20 cellular contexts compared by ENCODE assay signal in the genomic region with DNA sequence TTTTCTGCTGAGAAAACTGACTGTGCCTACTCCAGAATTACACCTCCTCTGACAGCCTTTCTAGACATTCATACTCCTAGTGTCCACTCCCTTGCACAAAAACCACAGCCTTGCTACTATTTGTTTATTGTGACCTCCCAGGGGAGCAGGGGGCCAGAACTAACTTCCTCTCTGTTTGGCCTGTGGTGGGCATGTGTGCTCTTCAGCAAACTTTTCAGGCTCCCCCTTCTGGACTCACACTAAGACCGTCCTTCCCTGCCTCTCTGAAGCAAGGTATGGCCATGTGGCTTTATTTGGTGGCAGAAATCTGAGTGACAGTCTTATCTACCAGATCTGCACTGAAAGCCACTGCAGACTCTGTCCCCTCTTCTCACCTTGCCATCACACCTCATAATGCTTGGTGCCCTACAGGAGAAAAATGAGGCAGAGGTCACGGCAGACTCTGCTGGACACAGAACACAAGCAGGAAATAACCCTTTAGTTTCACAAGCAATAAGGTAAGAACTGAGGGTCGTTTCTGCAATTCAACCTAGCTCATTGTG. TPM values are rescaled to one million over a fixed set of nuclear protein-coding genes. Genes with fewer than 3 reads are reported as not detected.
A peak's percentile ranks its signal among the peaks of the same experiment; 100 is the strongest.
DNase-seq lines count a peak whose midpoint lies in the region; ATAC-seq and TF ChIP-seq lines count a peak whose summit lies in the region.
"Had no signal": no experiment of that assay in that cellular context is flagged by ENCODE, and none has a peak within 500 bp of the region (broad histone marks: within the 10 kb centered on the region; RNA-seq: fewer than 3 reads in every experiment).

No MANE protein-coding gene starts in this region.

- no peaks in the 10 kb centered on the region for H3F3A ChIP-seq in GM23338 (replicated peaks; ENCODE audit: low read depth)

- peak; percentile 58 for ATAC-seq in GM23338
- ATAC-seq in WTC11: peak; percentile 68
- ATAC-seq in HG03457 (IDR thresholded peaks at IDR 0.05; ENCODE audit: unreplicated experiment): no peak
- ATAC-seq: activated naive CD4-positive, alpha-beta T cell treated with anti-CD3 and anti-CD28 coated beads, Interleukin-2, amount 50 U/mL, for 72 hours; effector memory CD8-positive, alpha-beta T cell; natural killer cell treated with Interleukin-12 subunit alpha and Interleukin-12 subunit beta and Interleukin-15 and Interleukin-18, amount 100 ng/mL, for 72 hours had no signal

- H3K4me3 Mint-ChIP-seq in GM23338 (no peak overlapping the region), WTC11 (no peak overlapping the region), nephron progenitor cell (no peak overlapping the region)
- H3K4me3 Mint-ChIP-seq: effector memory CD8-positive, alpha-beta T cell; natural killer cell treated with Interleukin-12 subunit alpha and Interleukin-12 subunit beta and Interleukin-15 and Interleukin-18, amount 100 ng/mL, for 72 hours; T-helper 2 cell treated with Interferon-gamma antibody and Interleukin-4, amounts not matched to agents 5 μg/mL and 100 μg/mL, for 36 hours had no signal

- H3K4me1 ChIP-seq in GM23338 (ENCODE audit: insufficient read depth): peaks cover 25% of the 10 kb centered on the region
- H3K4me1 ChIP-seq: esophagus squamous epithelium had no signal

- DNase-seq in GM23338 (ENCODE audit: low spot score) (no peak), LHCN-M2 (ENCODE audit: low read depth) (peak; percentile 50), WTC11 (ENCODE audit: low spot score) (no peak), nephron progenitor cell (no peak), GM13977 (ENCODE audit: low spot score) (no peak), NCI-H748 (lab: John Stamatoyannopoulos, UW; ENCODE audit: unreplicated experiment) (no peak)
- DNase-seq: activated T-cell treated with anti-CD3 and anti-CD28 coated beads, Interleukin-2, amount 50 U/mL, for 48 hours; effector memory CD8-positive, alpha-beta T cell; esophagus squamous epithelium; HCEC 1CT; NCI-H526 treated with DMSO at 0.1 percent for 48 hours; OCI-M1; posterior cingulate gyrus; stimulated activated CD4-positive, alpha-beta T cell treated with anti-CD3 and anti-CD28 coated beads, Interleukin-1b, Interleukin-23, amount 100 ng/mL, for 48 hours; stimulated activated naive CD4-positive, alpha-beta T cell; tibial artery had no signal

- H3K79me2 ChIP-seq in GM23338 (replicated peaks; ENCODE audit: insufficient read depth): peaks cover 18% of the 10 kb centered on the region

- CTCF ChIA-PET in WTC11 (lab: Charles Lee): no interaction called here

- H3K36me3 Mint-ChIP-seq in GM23338 (ENCODE audit: low read depth) (peaks cover 6% of the 10 kb centered on the region; the same call in 2 of the 3 replicates), WTC11 (peaks cover 8% of the 10 kb centered on the region), nephron progenitor cell (ENCODE audit: low read depth) (peaks cover 45% of the 10 kb centered on the region)
- H3K36me3 Mint-ChIP-seq: activated naive CD4-positive, alpha-beta T cell treated with anti-CD3 and anti-CD28 coated beads, Interleukin-2, amount 50 U/mL, for 72 hours; natural killer cell treated with Interleukin-12 subunit alpha and Interleukin-12 subunit beta and Interleukin-15 and Interleukin-18, amount 100 ng/mL, for 72 hours had no signal

- H3K4me3 ChIP-seq in GM23338: no peak overlapping the region
- H3K4me3 ChIP-seq: esophagus squamous epithelium, tibial artery had no signal

- H3K36me3 ChIP-seq in GM23338 (ENCODE audit: insufficient read depth): no peaks in the 10 kb centered on the region

- H3K27ac Mint-ChIP-seq in GM23338 (0 out of 2 replicates have a peak overlapping the region, but pooled peaks have one; percentile 7), WTC11 (peak overlapping the region; percentile 37), nephron progenitor cell (peak overlapping the region; percentile 8)
- H3K27ac Mint-ChIP-seq: activated naive CD4-positive, alpha-beta T cell treated with anti-CD3 and anti-CD28 coated beads, Interleukin-2, amount 50 U/mL, for 72 hours; effector memory CD8-positive, alpha-beta T cell; natural killer cell treated with Interleukin-12 subunit alpha and Interleukin-12 subunit beta and Interleukin-15 and Interleukin-18, amount 100 ng/mL, for 72 hours; T-helper 2 cell treated with Interferon-gamma antibody and Interleukin-4, amounts not matched to agents 5 μg/mL and 100 μg/mL, for 36 hours had no signal

- H2AFZ ChIP-seq in GM23338: no peak overlapping the region

- H3K27me3 Mint-ChIP-seq in GM23338 (ENCODE audit: insufficient read depth, low read depth, poor library complexity): peaks cover 3% of the 10 kb centered on the region
- H3K27me3 Mint-ChIP-seq in WTC11 (ENCODE audit: low read depth): no peaks in the 10 kb centered on the region
- H3K27me3 Mint-ChIP-seq in nephron progenitor cell (ENCODE audit: low read depth, poor library complexity): peaks cover 3% of the 10 kb centered on the region

- no peak overlapping the region for H3K27ac ChIP-seq in GM23338 (ENCODE audit: low read depth)
- H3K27ac ChIP-seq: esophagus squamous epithelium, tibial artery had no signal

- POLR2A ChIA-PET in WTC11 (lab: Charles Lee): no interaction called here

- in situ Hi-C loops in GM13977 (cut with MboI; ENCODE audit: low pct_unique_long_range_greater_than_20kb, low sequenced_read_pairs, unreplicated experiment): no loop called here

- peaks cover 46% of the 10 kb centered on the region for H3K4me1 Mint-ChIP-seq in GM23338
- H3K4me1 Mint-ChIP-seq in WTC11: peaks cover 56% of the 10 kb centered on the region
- peaks cover 13% of the 10 kb centered on the region for H3K4me1 Mint-ChIP-seq in nephron progenitor cell

- peak; percentile 7 to 35; a peak in 2 of 4 replicates for TF ChIP-seq CTCF in GM23338 (conservative IDR thresholded peaks at IDR 0.05; ENCODE audit: low read depth in 2 of 2)
- TF ChIP-seq CTCF in WTC11 (IDR thresholded peaks at IDR 0.05): no peak
- TF ChIP-seq CTCF in nephron progenitor cell (IDR thresholded peaks at IDR 0.05): no peak
- no peak for TF ChIP-seq CTCF in GM13977 (IDR thresholded peaks at IDR 0.05; ENCODE audit: extremely low read depth, insufficient read depth, missing control alignments)

- H3K27me3 ChIP-seq in GM23338 (ENCODE audit: insufficient read depth): no peaks in the 10 kb centered on the region
- H3K27me3 ChIP-seq: esophagus squamous epithelium, tibial artery had no signal

- H3K9me2 ChIP-seq in GM23338 (ENCODE audit: insufficient read depth): no peaks in the 10 kb centered on the region

- H4K20me1 ChIP-seq in GM23338 (replicated peaks; ENCODE audit: insufficient read depth): no peaks in the 10 kb centered on the region

- H3K4me2 ChIP-seq in GM23338: no peak overlapping the region

- peaks cover 7% of the 10 kb centered on the region; the same call in 2 of the 3 replicates for H3K9me3 Mint-ChIP-seq in GM23338
- peaks cover 8% of the 10 kb centered on the region for H3K9me3 Mint-ChIP-seq in WTC11
- H3K9me3 Mint-ChIP-seq in nephron progenitor cell: peaks cover 13% of the 10 kb centered on the region
- H3K9me3 Mint-ChIP-seq: activated naive CD4-positive, alpha-beta T cell treated with anti-CD3 and anti-CD28 coated beads, Interleukin-2, amount 50 U/mL, for 72 hours; effector memory CD8-positive, alpha-beta T cell; natural killer cell treated with Interleukin-12 subunit alpha and Interleukin-12 subunit beta and Interleukin-15 and Interleukin-18, amount 100 ng/mL, for 72 hours; T-helper 2 cell treated with Interferon-gamma antibody and Interleukin-4, amounts not matched to agents 5 μg/mL and 100 μg/mL, for 36 hours had no signal

TF ChIP-seq in GM23338, 12 proteins besides CTCF, POLR2A, EP300 and RAD21 (continues in another document):
- no peak for TF ChIP-seq NANOG (IDR thresholded peaks at IDR 0.05; ENCODE audit: borderline replicate concordance)
- no peak for TF ChIP-seq JUNB (IDR thresholded peaks at IDR 0.05; ENCODE audit: unreplicated experiment)
- TF ChIP-seq STAT1 (IDR thresholded peaks at IDR 0.05; ENCODE audit: unreplicated experiment): no peak
- no peak for TF ChIP-seq EZH2phosphoT487 (IDR thresholded peaks at IDR 0.05; ENCODE audit: unreplicated experiment)
- no peak for TF ChIP-seq ETS1 (IDR thresholded peaks at IDR 0.05)

TF ChIP-seq in WTC11, 78 proteins besides CTCF, POLR2A, EP300 and RAD21 (continues in another document):
- TF ChIP-seq ERG (CRISPR knock-in tag; IDR thresholded peaks at IDR 0.05) (no peak), ETV6 (CRISPR knock-in tag; IDR thresholded peaks at IDR 0.05) (no peak), JAZF1 (CRISPR knock-in tag; IDR thresholded peaks at IDR 0.05) (no peak), CREM (CRISPR knock-in tag; IDR thresholded peaks at IDR 0.05) (no peak)
- TF ChIP-seq, protein P1, sequence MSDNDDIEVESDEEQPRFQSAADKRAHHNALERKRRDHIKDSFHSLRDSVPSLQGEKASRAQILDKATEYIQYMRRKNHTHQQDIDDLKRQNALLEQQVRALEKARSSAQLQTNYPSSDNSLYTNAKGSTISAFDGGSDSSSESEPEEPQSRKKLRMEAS (CRISPR knock-in tag; IDR thresholded peaks at IDR 0.05): no peak

RNA-seq across cellular contexts. Expression of gene LIFR, which starts 28.2 kb away (rescaled TPM):
- total RNA-seq in GM23338 (2014; rRNA removed; shearing (Covaris generic)): 20.5 and 25.2 TPM in 2 replicates
- 10.6 and 11.0 TPM in 2 replicates for polyA plus RNA-seq in GM23338 (2016; fragmentation: Nextera tagmentation; extraction: Ambion mirVana)
- total RNA-seq in LHCN-M2 (2014; rRNA removed): 16.6 and 20.4 TPM in 2 replicates
- polyA plus RNA-seq in LHCN-M2 (2012): 1.2 TPM
- 12.9 to 14.4 TPM (median 13.7 TPM) in 3 replicates for total RNA-seq in WTC11 (2021)
- total RNA-seq: natural killer cell treated with Interleukin-12 subunit alpha and Interleukin-12 subunit beta and Interleukin-15 and Interleukin-18, amount 100 ng/mL, for 72 hours had no signal

Comparison
In these comparisons a context has a peak if more than half of its experiments do, and no peak if none do; other contexts are left out.
1. CTCF ChIP-seq: peak in GM23338 (2 of 2); none in WTC11 (single experiment), nephron progenitor cell (single experiment) and GM13977 (single experiment).
2. Peak in every context shown above with its lines, with median percentiles within 50 percentile points of each other: H3K27ac Mint-ChIP-seq.